In genomic region chr20:47727170-47727880, GRCh38 we compare ENCODE assay signal across 8 cellular contexts. TPM values are rescaled to one million over a fixed set of nuclear protein-coding genes. Genes with fewer than 3 reads are reported as not detected.
A peak's percentile ranks its signal among the peaks of the same experiment; 100 is the strongest.
DNase-seq lines count a peak whose midpoint lies in the region; ATAC-seq, FAIRE-seq and TF ChIP-seq lines count a peak whose summit lies in the region.

No MANE protein-coding gene starts in this region.

- H3K36me3 Mint-ChIP-seq in activated B cell treated with CpG ODN at 0.5 μM for 24 hours (ENCODE audit: low read depth) = no peaks in the 10 kb centered on the region
- H3K36me3 Mint-ChIP-seq in dendritic cell treated with granulocyte-macrophage colony-stimulating factor and Interleukin-4, amounts not matched to agents 40 ng/mL and 50 ng/mL, for 4 days (ENCODE audit: low read depth) = peaks cover 93% of the 10 kb centered on the region

- no peaks in the 10 kb centered on the region for H3K9me3 ChIP-seq in small intestine (ENCODE audit: control insufficient read depth, low read depth)

- H3K4me1 ChIP-seq in small intestine (ENCODE audit: control insufficient read depth in 2 of 2, insufficient read depth in 1 of 2, low read depth in 1 of 2, low read length in 1 of 2) = no peaks in the 10 kb centered on the region

- DNase-seq in activated B cell treated with CpG ODN at 0.5 μM for 24 hours = peak; percentile 73
- DNase-seq in small intestine = peak; percentile 66
- no peak for DNase-seq in 8988T
- no peak for DNase-seq in NCI-H69 (lab: John Stamatoyannopoulos, UW)
- no peak for DNase-seq in COR-L47 (lab: John Stamatoyannopoulos, UW)

- peak overlapping the region; percentile 88 for H3K27ac Mint-ChIP-seq in activated B cell treated with CpG ODN at 0.5 μM for 24 hours
- peak overlapping the region; percentile 92 for H3K27ac Mint-ChIP-seq in dendritic cell treated with granulocyte-macrophage colony-stimulating factor and Interleukin-4, amounts not matched to agents 40 ng/mL and 50 ng/mL, for 4 days

- H3K27me3 Mint-ChIP-seq in activated B cell treated with CpG ODN at 0.5 μM for 24 hours = no peaks in the 10 kb centered on the region
- H3K27me3 Mint-ChIP-seq in dendritic cell treated with granulocyte-macrophage colony-stimulating factor and Interleukin-4, amounts not matched to agents 40 ng/mL and 50 ng/mL, for 4 days = no peaks in the 10 kb centered on the region

- peaks cover 53% of the 10 kb centered on the region for H3K4me1 Mint-ChIP-seq in activated B cell treated with CpG ODN at 0.5 μM for 24 hours
- peaks cover 86% of the 10 kb centered on the region for H3K4me1 Mint-ChIP-seq in dendritic cell treated with granulocyte-macrophage colony-stimulating factor and Interleukin-4, amounts not matched to agents 40 ng/mL and 50 ng/mL, for 4 days (ENCODE audit: low read depth)

- intact Hi-C loops in activated B cell treated with CpG ODN at 0.5 μM for 24 hours (cut with micrococcal nuclease) = loop anchor here (1.0 to 5.0 kb wide), 5 partner anchors 50 to 1551 kb away; partner anchors contain the start of genes ARFGEF2 and ZNFX1
- intact Hi-C loops in dendritic cell treated with granulocyte-macrophage colony-stimulating factor and Interleukin-4, amounts not matched to agents 40 ng/mL and 50 ng/mL, for 4 days (cut with micrococcal nuclease) = loop anchor here (1.0 to 5.0 kb wide), 5 partner anchors 13 to 60 kb away; partner anchors contain the start of gene SULF2

- WGBS in small intestine, 3 donors = 54 to 60% (median 57%) methylated on average over 18 of the region's 18 CpGs

- no peaks in the 10 kb centered on the region for H3K27me3 ChIP-seq in small intestine (ENCODE audit: control insufficient read depth in 2 of 2, insufficient read depth in 2 of 2, low read length in 2 of 2)

- FAIRE-seq in small intestine (lab: Jason Lieb, UNC) = no peak

- H3K4me3 ChIP-seq in small intestine (ENCODE audit: low read depth in 1 of 2, low read length in 2 of 2) = no peak overlapping the region

- TF ChIP-seq CTCF in activated B cell treated with CpG ODN at 0.5 μM for 24 hours (IDR thresholded peaks at IDR 0.05) = no peak

- H3K9me3 Mint-ChIP-seq in activated B cell treated with CpG ODN at 0.5 μM for 24 hours = no peaks in the 10 kb centered on the region
- H3K9me3 Mint-ChIP-seq in dendritic cell treated with granulocyte-macrophage colony-stimulating factor and Interleukin-4, amounts not matched to agents 40 ng/mL and 50 ng/mL, for 4 days = no peaks in the 10 kb centered on the region

- peak overlapping the region; percentile 80 for H3K4me3 Mint-ChIP-seq in activated B cell treated with CpG ODN at 0.5 μM for 24 hours
- peak overlapping the region; percentile 79 for H3K4me3 Mint-ChIP-seq in dendritic cell treated with granulocyte-macrophage colony-stimulating factor and Interleukin-4, amounts not matched to agents 40 ng/mL and 50 ng/mL, for 4 days

- H3K27ac ChIP-seq in small intestine (ENCODE audit: low read depth in 1 of 2, low read length in 1 of 2) = peak overlapping the region in 1 of 2 donors; percentile 7

- POLR2A ChIA-PET in activated B cell treated with CpG ODN at 0.5 μM for 24 hours (lab: Charles Lee) = interaction anchor here (1.0 to 1.2 kb wide), 4 partner anchors 8 to 1319 kb away, joined by 3 to 5 read pairs (median 3); partner anchors contain the start of gene CSE1L

- no peaks in the 10 kb centered on the region for H3K36me3 ChIP-seq in small intestine (ENCODE audit: control insufficient read depth in 2 of 2, insufficient read depth in 2 of 2, low read length in 2 of 2)

- CTCF ChIA-PET in activated B cell treated with CpG ODN at 0.5 μM for 24 hours (lab: Charles Lee) = interaction anchor here (1.0 to 7.8 kb wide), 3 partner anchors 603 to 908 kb away, joined by 3 to 108 read pairs (median 3); no protein-coding TSS in a partner anchor

- ATAC-seq in GM18861 (IDR thresholded peaks at IDR 0.05; ENCODE audit: unreplicated experiment) (peak; percentile 73), HG03159 (IDR thresholded peaks at IDR 0.05; ENCODE audit: unreplicated experiment) (peak; percentile 74), activated B cell treated with CpG ODN at 0.5 μM for 24 hours (ENCODE audit: low read depth) (peak; percentile 94)

RNA-seq across cellular contexts. Expression of gene SULF2, which starts 58.0 kb away (rescaled TPM):
- 0.20 and 0.66 TPM in 2 replicates for total RNA-seq in activated B cell treated with CpG ODN at 0.5 μM for 24 hours
- polyA plus RNA-seq in small intestine = 10 to 100 TPM; 10.3 to 40.9 (median 13.2) TPM

Comparison
In these comparisons a context has a peak if more than half of its experiments do, and no peak if none do; other contexts are left out.
1. DNase-seq: peak in activated B cell treated with CpG ODN at 0.5 μM for 24 hours (single experiment) and small intestine (single experiment); none in 8988T (single experiment), NCI-H69 (single experiment) and COR-L47 (single experiment).
2. Peak in every context shown above with its lines, with median percentiles within 50 percentile points of each other: ATAC-seq.